Comparison of ENCODE assay signal across 8 cellular contexts in genomic region chr18:48408727-48409590, GRCh38. TPM values are rescaled to one million over a fixed set of nuclear protein-coding genes. Genes with fewer than 3 reads are reported as not detected.
DNase-seq lines count a peak whose midpoint lies in the region; ATAC-seq, FAIRE-seq and TF ChIP-seq lines count a peak whose summit lies in the region.

TSS of gene ZBTB7C (minus strand) at chr18:48409383.

- no peak within 1 kb of the TSS for H2BK12ac ChIP-seq in H1 (ENCODE audit: low read depth, low read length)

- H3K79me2 ChIP-seq in H1 (ENCODE audit: control insufficient read depth in 1 of 2, insufficient read depth in 2 of 2, low read length in 2 of 2) (no peaks in the 10 kb centered on the region), mesendoderm (ENCODE audit: control insufficient read depth, insufficient read depth, low read length) (no peaks in the 10 kb centered on the region)

- no peak for TF ChIP-seq RAD21 in H1 (IDR thresholded peaks at IDR 0.05 in 1 of 2, conservative IDR thresholded peaks at IDR 0.05 in 1 of 2; ENCODE audit: low read depth in 2 of 2, low read length in 2 of 2)

- H3K4me3 ChIP-seq in H1 (ENCODE audit: extremely low read depth in 1 of 4, insufficient read depth in 2 of 4, low read depth in 3 of 4, low read length in 4 of 4), result peak within 1 kb of the TSS; percentile 56 to 78 (median 64)
- H3K4me3 ChIP-seq in mesendoderm (ENCODE audit: low read length), result peak within 1 kb of the TSS; percentile 49
- H3K4me3 ChIP-seq in thyroid gland (replicated peaks in 1 of 3), result peak within 1 kb of the TSS; percentile 43 to 76 (median 68)

- H2AFZ ChIP-seq in H1 (ENCODE audit: low read length), result peak within 1 kb of the TSS; percentile 89; the same call in 1 of the 2 replicates

- intact Hi-C loops in thyroid gland (cut with DNase I), result loop anchor here (5.0 kb wide), 1 partner anchor 67 kb away; no protein-coding TSS in a partner anchor

- no peak within 1 kb of the TSS for H4K91ac ChIP-seq in H1 (replicated peaks; ENCODE audit: insufficient read length, low read length)

- no peak within 1 kb of the TSS for H3K4ac ChIP-seq in H1 (replicated peaks; ENCODE audit: insufficient read length, low read depth, low read length)
- H3K4ac ChIP-seq in mesendoderm (ENCODE audit: low read depth, low read length), result no peak within 1 kb of the TSS

- ATAC-seq in HG02938 (IDR thresholded peaks at IDR 0.05; ENCODE audit: unreplicated experiment) (peak; percentile 1), SK-N-SH treated with all-trans-retinoic acid at 6 μM for 48 hours (peak; percentile 11; the same call in 2 of the 3 replicates)

- no peak for TF ChIP-seq EP300 in H1 (IDR thresholded peaks at IDR 0.05; ENCODE audit: borderline replicate concordance in 1 of 2, low read depth in 2 of 2, low read length in 2 of 2)

- TF ChIP-seq POLR2A in H1 (IDR thresholded peaks at IDR 0.05; ENCODE audit: control extremely low read depth in 1 of 2, low read depth in 2 of 2, low read length in 2 of 2) (no peak), thyroid gland (IDR thresholded peaks at IDR 0.05) (peak; percentile 12 to 80)

- H3K4me1 ChIP-seq in H1 (replicated peaks in 1 of 4; ENCODE audit: control insufficient read depth in 3 of 4, insufficient read depth in 4 of 4, low read length in 3 of 4) (peaks cover 2 to 16% (median 13%) of the 10 kb centered on the region in 4 experiments), mesendoderm (ENCODE audit: control insufficient read depth, low read depth, low read length) (peaks cover 3% of the 10 kb centered on the region), thyroid gland (peaks cover 25 to 41% of the 10 kb centered on the region in 2 donors)

- no peak within 1 kb of the TSS for H4K8ac ChIP-seq in H1 (ENCODE audit: extremely low read depth, insufficient read depth, low read length)
- H4K8ac ChIP-seq in mesendoderm (ENCODE audit: low read depth, low read length), result no peak within 1 kb of the TSS

- H3K4me2 ChIP-seq in H1 (ENCODE audit: insufficient read depth in 1 of 2, low read depth in 2 of 2, low read length in 2 of 2) (peak within 1 kb of the TSS; percentile 80 to 100), mesendoderm (ENCODE audit: low read length) (peak within 1 kb of the TSS; percentile 95)

- POLR2A ChIA-PET in H1 (lab: Charles Lee; ENCODE audit: partially characterized antibody), result interaction anchor here (1.5 kb wide), 1 partner anchor 11 kb away, joined by 3 read pairs; no protein-coding TSS in a partner anchor

- H3K14ac ChIP-seq in H1 (ENCODE audit: insufficient read length), result no peak within 1 kb of the TSS

- FAIRE-seq in H1 (lab: Jason Lieb, UNC), result no peak

- no peak within 1 kb of the TSS for H2BK5ac ChIP-seq in H1 (ENCODE audit: low read depth, low read length)
- no peak within 1 kb of the TSS for H2BK5ac ChIP-seq in mesendoderm (ENCODE audit: low read length)

- peaks cover 0 to 6% of the 10 kb centered on the region in 2 experiments for H4K20me1 ChIP-seq in H1 (replicated peaks in 1 of 2; ENCODE audit: control insufficient read depth in 1 of 2, insufficient read depth in 2 of 2, low read length in 2 of 2)

- H4K5ac ChIP-seq in H1 (ENCODE audit: insufficient read length, low read depth, low read length) (no peak within 1 kb of the TSS), mesendoderm (ENCODE audit: low read length) (no peak within 1 kb of the TSS)

- 1% methylated on average over 58 of the region's 136 CpGs; no CpG with 5 or more reads in 1 of the 2 experiments for WGBS in H1 (ENCODE audit: extremely low coverage in 1 of 2, insufficient coverage in 1 of 2, insufficient read length in 1 of 2, insufficient replicate concordance in 2 of 2, low coverage in 1 of 2, low lambda C conversion rate in 2 of 2, missing lambda C conversion rate in 1 of 2), 2 experiments
- no CpG with 5 or more reads among the region's 136 CpGs for WGBS in mesendoderm (ENCODE audit: extremely low coverage, insufficient coverage, low lambda C conversion rate)
- WGBS in thyroid gland, 2 donors, result 0 to 1% methylated on average over 35 to 39 of the region's 136 CpGs

- H2BK120ac ChIP-seq in H1 (replicated peaks; ENCODE audit: low read depth, low read length), result no peak within 1 kb of the TSS
- H2BK120ac ChIP-seq in mesendoderm (ENCODE audit: low read depth, low read length), result no peak within 1 kb of the TSS

- no peaks in the 10 kb centered on the region for H3K79me1 ChIP-seq in H1 (ENCODE audit: low read depth, low read length)
- no peaks in the 10 kb centered on the region for H3K79me1 ChIP-seq in mesendoderm (ENCODE audit: low read length)

- H3K56ac ChIP-seq in H1 (replicated peaks; ENCODE audit: insufficient read length, low read depth, low read length), result no peak within 1 kb of the TSS
- H3K56ac ChIP-seq in mesendoderm (ENCODE audit: low read length), result peak within 1 kb of the TSS; percentile 67

- H3K23me2 ChIP-seq in H1 (ENCODE audit: low read depth, low read length), result peaks cover 16% of the 10 kb centered on the region; the same call in 1 of the 2 replicates

- no peak within 1 kb of the TSS for H2BK15ac ChIP-seq in H1 (ENCODE audit: low read length)
- no peak within 1 kb of the TSS for H2BK15ac ChIP-seq in mesendoderm (replicated peaks; ENCODE audit: low read depth)

- no peak for TF ChIP-seq CTCF in H1 (IDR thresholded peaks at IDR 0.05; ENCODE audit: control extremely low read depth in 1 of 3, insufficient read depth in 1 of 3, low read depth in 1 of 3, low read length in 3 of 3)
- no peak for TF ChIP-seq CTCF in thyroid gland (IDR thresholded peaks at IDR 0.05)

- no peak within 1 kb of the TSS for H3K27ac ChIP-seq in H1 (ENCODE audit: low read depth, low read length)
- no peak within 1 kb of the TSS for H3K27ac ChIP-seq in mesendoderm (ENCODE audit: low read depth, low read length)
- peak within 1 kb of the TSS; percentile 70 to 87 (median 74) for H3K27ac ChIP-seq in thyroid gland

- H2AK5ac ChIP-seq in H1 (ENCODE audit: low read depth, low read length) (no peak within 1 kb of the TSS), mesendoderm (ENCODE audit: low read length) (no peak within 1 kb of the TSS)

- H3K9me3 ChIP-seq in H1 (ENCODE audit: insufficient read depth in 2 of 2, low read depth in 1 of 2, low read length in 1 of 2) (no peaks in the 10 kb centered on the region), thyroid gland (no peaks in the 10 kb centered on the region)

- DNase-seq in Daoy (ENCODE audit: low read depth), result peak; percentile 52
- DNase-seq in H1 (ENCODE audit: low read depth in 1 of 2, low spot score in 2 of 2), result peak in 1 of 2 experiments; percentile 71
- peak; percentile 26 for DNase-seq in mesendoderm
- peak; percentile 68 to 72 for DNase-seq in thyroid gland
- DNase-seq in H4 (ENCODE audit: low spot score), result no peak
- no peak for DNase-seq in MV-4-11 (lab: John Stamatoyannopoulos, UW)

- H3K36me3 ChIP-seq in H1 (ENCODE audit: control insufficient read depth in 2 of 4, insufficient read depth in 4 of 4, low read length in 3 of 4) (no peaks in the 10 kb centered on the region), mesendoderm (ENCODE audit: control insufficient read depth, insufficient read depth, low read length) (no peaks in the 10 kb centered on the region), thyroid gland (no peaks in the 10 kb centered on the region)

- CTCF ChIA-PET in H1 (lab: Charles Lee; ENCODE audit: partially characterized antibody), result interaction anchor here (0.8 to 1.1 kb wide), 2 partner anchors 37 to 79 kb away, joined by 3 read pairs; no protein-coding TSS in a partner anchor

- H3K18ac ChIP-seq in H1 (ENCODE audit: extremely low read depth, low read length) (no peak within 1 kb of the TSS), mesendoderm (ENCODE audit: low read length) (no peak within 1 kb of the TSS)

- H3K9ac ChIP-seq in H1 (replicated peaks in 1 of 4; ENCODE audit: extremely low read depth in 1 of 4, low read depth in 3 of 4, low read length in 3 of 4) (no peak within 1 kb of the TSS), mesendoderm (ENCODE audit: low read length) (peak within 1 kb of the TSS; percentile 50)

- H3K23ac ChIP-seq in H1 (ENCODE audit: insufficient read length), result no peak within 1 kb of the TSS
- no peak within 1 kb of the TSS for H3K23ac ChIP-seq in mesendoderm (ENCODE audit: low read length)

- H3K27me3 ChIP-seq in H1 (replicated peaks in 1 of 4; ENCODE audit: control insufficient read depth in 3 of 4, extremely low read depth in 1 of 4, insufficient read depth in 3 of 4, low read length in 3 of 4) (peaks cover 21 to 61% (median 51%) of the 10 kb centered on the region in 4 experiments), mesendoderm (ENCODE audit: insufficient read depth, low read length, poor library complexity) (peaks cover 29% of the 10 kb centered on the region), thyroid gland (no peaks in the 10 kb centered on the region)

- H2BK20ac ChIP-seq in H1 (ENCODE audit: low read length), result no peak within 1 kb of the TSS

TF ChIP-seq in SK-N-SH treated with all-trans-retinoic acid at 6 μM for 48 hours, 23 proteins besides CTCF, POLR2A, EP300 and RAD21 (continues in another document):
- TF ChIP-seq ARNTL (CRISPR knock-in tag; IDR thresholded peaks at IDR 0.05; ENCODE audit: borderline replicate concordance, low read depth) (no peak), ZNF70 (CRISPR knock-in tag; IDR thresholded peaks at IDR 0.05) (no peak), ESRRG (CRISPR knock-in tag; IDR thresholded peaks at IDR 0.05) (no peak), OSR1 (CRISPR knock-in tag; IDR thresholded peaks at IDR 0.05) (no peak), CSDC2 (CRISPR knock-in tag; IDR thresholded peaks at IDR 0.05) (no peak), ISL1 (CRISPR knock-in tag; IDR thresholded peaks at IDR 0.05) (no peak)

TF ChIP-seq in H1, 55 proteins besides CTCF, POLR2A, EP300 and RAD21 (continues in another document):
- TF ChIP-seq SP1 (IDR thresholded peaks at IDR 0.05; ENCODE audit: low read depth, low read length) (no peak), NANOG (IDR thresholded peaks at IDR 0.05; ENCODE audit: insufficient read depth, low read depth, low read length, poor library complexity, severe bottlenecking) (no peak), BCL11A (IDR thresholded peaks at IDR 0.05; ENCODE audit: low read depth in 2 of 2, low read length in 2 of 2) (no peak)

RNA-seq across cellular contexts. Expression of gene ZBTB7C, which starts in this region (rescaled TPM):
- 0.21 and 0.29 TPM in 2 replicates for total RNA-seq in Daoy (2014; rRNA removed; shearing (Covaris generic))
- 0.23 and 0.45 TPM in 2 replicates for total RNA-seq in H1 (2021; fragmentation: NEBNext Ultra II Directional; extraction: Animal tissue kit (Norgen Biotek cat#: 25700))
- 0.15 and 0.17 TPM in 2 replicates for polyA plus RNA-seq in H1 (2011; rRNA removed)
- 0.13 TPM for polyA plus RNA-seq in H1 (2011; cell fraction: cytosol; rRNA removed)
- polyA plus RNA-seq in H1 (2011; cell fraction: nucleus; rRNA removed), result 0.11 TPM
- polyA plus RNA-seq in H1 (2012, experiment 1 of 2), result 0.14 to 0.25 TPM (median 0.19 TPM) in 4 replicates
- 0.18 TPM for polyA plus RNA-seq in H1 (2012, experiment 2 of 2)
- 0.08 TPM for polyA plus RNA-seq in H1 (2013, experiment 1 of 2)
- 0.24 TPM for polyA plus RNA-seq in H1 (2013, experiment 2 of 2)
- polyA minus RNA-seq in H1 (2011; rRNA and poly(A)+ RNA removed), result 0.03 and 0.05 TPM in 2 replicates
- not detected for polyA minus RNA-seq in H1 (2011; cell fraction: cytosol; rRNA and poly(A)+ RNA removed)
- polyA minus RNA-seq in H1 (2011; cell fraction: nucleus; rRNA and poly(A)+ RNA removed), result 0.60 TPM
- 0.22 TPM for polyA plus RNA-seq in mesendoderm (2013, experiment 1 of 2)
- 0.14 TPM for polyA plus RNA-seq in mesendoderm (2013, experiment 2 of 2)
- 10 to 100 TPM; 41.7 to 66.7 (median 49.5) TPM for total RNA-seq in thyroid gland
- 1.0 and 1.1 TPM in 2 replicates for total RNA-seq in H4 (2014; rRNA removed; shearing (Covaris generic))

Comparison
In these comparisons a context has a peak if more than half of its experiments do, and no peak if none do; other contexts are left out.
1. RNA of gene ZBTB7C (total RNA-seq): 41.7 to 66.7 TPM in thyroid gland; 1.0 to 1.1 TPM in H4, 0.23 to 0.45 TPM in H1 and 0.21 to 0.29 TPM in Daoy; every median in the first group is over 10 times any median in the second.
2. Peak in DNase-seq in Daoy; RNA of the gene not detected or under 1 TPM.
3. DNase-seq: peak in mesendoderm (single experiment) and thyroid gland (2 of 2); none in H4 (single experiment) and MV-4-11 (single experiment).
4. H3K27ac ChIP-seq: peak in thyroid gland (3 of 3); none in H1 (single experiment) and mesendoderm (single experiment).
5. POLR2A ChIP-seq: peak in thyroid gland (2 of 2); none in H1 (0 of 2).
6. Peak in every context shown above with its lines, with median percentiles within 50 percentile points of each other: H3K4me3 ChIP-seq.